ENCODE assay signal across 27 cellular contexts in the genomic region with DNA sequence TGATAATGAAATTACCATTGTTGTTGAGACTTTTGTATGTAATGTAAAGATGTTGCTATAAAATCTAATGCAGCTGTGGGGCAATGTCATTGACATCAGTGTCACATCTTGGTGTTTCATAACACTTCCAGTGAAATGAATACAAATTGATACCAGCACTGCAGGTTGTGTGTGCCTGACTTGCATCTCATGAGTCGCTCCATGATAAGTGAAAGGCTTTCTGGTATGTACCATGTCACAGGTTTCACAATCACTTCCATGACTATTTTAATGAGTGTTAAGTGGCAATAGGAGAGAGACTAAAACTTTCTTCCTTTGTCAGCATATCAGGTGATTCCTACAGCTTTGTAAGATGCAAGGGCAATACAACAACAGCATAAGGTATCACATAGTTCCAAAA.
DNase-seq lines count a peak whose midpoint lies in the region; ATAC-seq, FAIRE-seq and TF ChIP-seq lines count a peak whose summit lies in the region.
"Had no signal": no experiment of that assay in that cellular context is flagged by ENCODE, and none has a peak within 500 bp of the region (broad histone marks: within the 10 kb centered on the region; RNA-seq: fewer than 3 reads in every experiment).

No MANE protein-coding gene starts in this region.

- no peak overlapping the region for H3K4me3 Mint-ChIP-seq in activated T-cell treated with anti-CD3 and anti-CD28 coated beads, Interleukin-2, amount 50 U/mL, for 4 hours
- no peak overlapping the region for H3K4me3 Mint-ChIP-seq in activated T-helper 17 cell treated with anti-CD3 and anti-CD28 coated beads, Interleukin-2, amount 50 U/mL, for 72 hours
- H3K4me3 Mint-ChIP-seq: activated T-helper 1 cell treated with anti-CD3 and anti-CD28 coated beads, Interleukin-12 subunit alpha, Interleukin-12 subunit beta, Interleukin-2, Interleukin-4 antibody, amounts not matched to agents 30 ng/mL and 10 ng/mL and 1 ng/mL, durations not matched to agents 14 hours and 24 hours and 36 hours; CD8-positive, alpha-beta memory T cell; IgD-negative memory B cell; natural killer cell; T-cell had no signal

- H3K27me3 Mint-ChIP-seq in activated T-cell treated with anti-CD3 and anti-CD28 coated beads, Interleukin-2, amount 50 U/mL, for 4 hours (ENCODE audit: low read depth) = no peaks in the 10 kb centered on the region
- no peaks in the 10 kb centered on the region for H3K27me3 Mint-ChIP-seq in activated T-helper 17 cell treated with anti-CD3 and anti-CD28 coated beads, Interleukin-2, amount 50 U/mL, for 72 hours
- H3K27me3 Mint-ChIP-seq: CD8-positive, alpha-beta memory T cell; IgD-negative memory B cell; T-cell had no signal

- ATAC-seq in activated T-cell treated with anti-CD3 and anti-CD28 coated beads, Interleukin-2, amount 50 U/mL, for 4 hours = peak; percentile 65 to 90
- ATAC-seq in activated T-helper 17 cell treated with anti-CD3 and anti-CD28 coated beads, Interleukin-2, amount 50 U/mL, for 72 hours (replicated peaks) = peak; percentile 91
- ATAC-seq: natural killer cell, psoas muscle, T-cell had no signal

- H3K4me1 Mint-ChIP-seq in activated T-cell treated with anti-CD3 and anti-CD28 coated beads, Interleukin-2, amount 50 U/mL, for 4 hours (ENCODE audit: low read depth) = no peaks in the 10 kb centered on the region
- H3K4me1 Mint-ChIP-seq in activated T-helper 17 cell treated with anti-CD3 and anti-CD28 coated beads, Interleukin-2, amount 50 U/mL, for 72 hours = no peaks in the 10 kb centered on the region
- H3K4me1 Mint-ChIP-seq: CD8-positive, alpha-beta memory T cell; IgD-negative memory B cell; natural killer cell; T-cell had no signal

- TF ChIP-seq POLR2A in GM12892 (IDR thresholded peaks at IDR 0.05; ENCODE audit: low read depth, low read length) = no peak

- no peak for DNase-seq in activated T-cell treated with anti-CD3 and anti-CD28 coated beads, Interleukin-2, amount 50 U/mL, for 4 hours
- DNase-seq in activated T-cell treated with anti-CD3 and anti-CD28 coated beads, Interleukin-2, amount 50 U/mL, for 48 hours = no peak
- DNase-seq in GM12892 (ENCODE audit: insufficient read length) = no peak
- DNase-seq in iris pigment epithelial cell (ENCODE audit: low read depth) = peak; percentile 15
- DNase-seq in NCI-H748 treated with DMSO at 0.1 percent for 48 hours (lab: John Stamatoyannopoulos, UW) = no peak
- no peak for DNase-seq in effector CD8-positive, alpha-beta T cell (lab: John Stamatoyannopoulos, UW)
- DNase-seq: activated naive CD4-positive, alpha-beta T cell treated with anti-CD3 and anti-CD28 coated beads, Interleukin-2, amount 50 U/mL, for 16 hours; aorta; BE2C; caudate nucleus; CD8-positive, alpha-beta memory T cell; islet precursor cell; natural killer cell; NCI-H2081 treated with DMSO at 0.1 percent for 48 hours; NCI-H226; NCI-H69; occipital lobe; psoas muscle; stimulated activated CD8-positive, alpha-beta memory T cell treated with anti-CD3 and anti-CD28 coated beads, Interleukin-4, amount 100 ng/mL, for 48 hours; stomach; T-cell; thyroid gland had no signal

- H3K9me3 Mint-ChIP-seq in activated T-cell treated with anti-CD3 and anti-CD28 coated beads, Interleukin-2, amount 50 U/mL, for 4 hours = no peaks in the 10 kb centered on the region
- H3K9me3 Mint-ChIP-seq in activated T-helper 17 cell treated with anti-CD3 and anti-CD28 coated beads, Interleukin-2, amount 50 U/mL, for 72 hours = no peaks in the 10 kb centered on the region
- H3K9me3 Mint-ChIP-seq: activated T-helper 1 cell treated with anti-CD3 and anti-CD28 coated beads, Interleukin-12 subunit alpha, Interleukin-12 subunit beta, Interleukin-2, Interleukin-4 antibody, amounts not matched to agents 30 ng/mL and 10 ng/mL and 1 ng/mL, durations not matched to agents 14 hours and 24 hours and 36 hours; CD8-positive, alpha-beta memory T cell; IgD-negative memory B cell; natural killer cell; T-cell had no signal

- H3K27ac Mint-ChIP-seq in activated T-helper 17 cell treated with anti-CD3 and anti-CD28 coated beads, Interleukin-2, amount 50 U/mL, for 72 hours = no peak overlapping the region
- H3K27ac Mint-ChIP-seq: activated T-helper 1 cell treated with anti-CD3 and anti-CD28 coated beads, Interleukin-12 subunit alpha, Interleukin-12 subunit beta, Interleukin-2, Interleukin-4 antibody, amounts not matched to agents 30 ng/mL and 10 ng/mL and 1 ng/mL, durations not matched to agents 14 hours and 24 hours and 36 hours; CD8-positive, alpha-beta memory T cell; IgD-negative memory B cell; natural killer cell; T-cell had no signal

- H3K36me3 Mint-ChIP-seq in activated T-cell treated with anti-CD3 and anti-CD28 coated beads, Interleukin-2, amount 50 U/mL, for 4 hours (ENCODE audit: insufficient read depth) = peaks cover 7% of the 10 kb centered on the region
- H3K36me3 Mint-ChIP-seq in activated T-helper 17 cell treated with anti-CD3 and anti-CD28 coated beads, Interleukin-2, amount 50 U/mL, for 72 hours (ENCODE audit: low read depth) = peaks cover 66% of the 10 kb centered on the region
- H3K36me3 Mint-ChIP-seq: IgD-negative memory B cell, natural killer cell had no signal

- peak; percentile 14 for FAIRE-seq in GM12892 (lab: Jason Lieb, UNC)
- FAIRE-seq: GM19239, H54 had no signal
